Comparison of ENCODE assay signal across 22 cellular contexts in the genomic region with DNA sequence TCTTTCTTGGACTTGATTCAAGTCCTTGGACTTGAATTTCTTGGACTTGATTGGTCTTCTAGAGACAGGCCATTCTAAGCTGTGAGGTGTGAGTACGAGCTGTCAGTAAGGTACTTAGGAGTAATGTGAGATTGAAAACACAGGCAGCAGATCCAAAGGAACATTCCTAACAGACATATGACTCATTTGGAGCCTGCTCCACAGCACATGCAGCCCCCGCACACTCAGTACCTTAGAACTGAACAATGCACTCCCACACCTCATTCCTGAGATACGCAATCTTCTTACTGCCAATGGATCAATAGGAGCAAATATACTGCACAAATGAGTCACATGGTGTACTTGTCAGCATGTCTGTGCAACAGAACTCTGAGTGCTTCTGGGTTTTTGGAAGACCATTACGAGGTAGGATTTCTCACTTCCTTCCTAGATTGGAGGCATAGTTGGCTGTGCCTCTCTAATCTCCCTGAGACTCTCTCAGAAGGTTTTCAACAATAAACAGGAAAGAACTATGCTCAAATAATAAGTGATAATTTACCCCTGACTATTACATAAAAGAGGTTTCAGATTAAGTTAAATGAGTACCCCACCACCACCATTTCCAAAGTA.
DNase-seq lines count a peak whose midpoint lies in the region; ATAC-seq, FAIRE-seq and TF ChIP-seq lines count a peak whose summit lies in the region.
"Had no signal": no experiment of that assay in that cellular context is flagged by ENCODE, and none has a peak within 500 bp of the region (broad histone marks: within the 10 kb centered on the region; RNA-seq: fewer than 3 reads in every experiment).

No MANE protein-coding gene starts in this region.

- DNase-seq in AG20443 (ENCODE audit: low spot score) (peak; percentile 7), astrocyte of the hippocampus (ENCODE audit: low read depth, low spot score) (peak; percentile 71), heart left ventricle (peak in 4 of 5 donors; percentile 23 to 63 (median 43)), mesothelial cell of epicardium (ENCODE audit: low spot score in 2 of 2, unreplicated experiment in 2 of 2) (no peak), GM10266 (ENCODE audit: extremely low spot score) (no peak), small intestine (no peak), iPS-NIHi11 (ENCODE audit: low spot score) (no peak)
- no peak for DNase-seq in activated CD4-positive, alpha-beta T cell treated with anti-CD3 and anti-CD28 coated beads, Interleukin-2, amount 50 U/mL, for 1 hour
- DNase-seq: activated CD8-positive, alpha-beta memory T cell treated with anti-CD3 and anti-CD28 coated beads, Interleukin-2, amount 50 U/mL, for 48 hours; activated gamma-delta T cell; amniotic stem cell; endodermal cell; NCI-H1436 treated with DMSO at 0.1 percent for 48 hours; NCI-H82; SJCRH30; stimulated activated CD4-positive, alpha-beta T cell treated with anti-CD3 and anti-CD28 coated beads, Interleukin-2, amount 100 ng/mL, for 48 hours; stimulated activated naive CD8-positive, alpha-beta T cell treated with anti-CD3 and anti-CD28 coated beads, Interleukin-15, amount 100 ng/mL, for 72 hours; upper lobe of right lung had no signal

- 22 to 34% (median 30%) methylated on average over 4 of the region's 4 CpGs for WGBS in heart left ventricle, 4 donors
- 27 to 64% (median 36%) methylated on average over 4 of the region's 4 CpGs for WGBS in small intestine, 3 donors

- FAIRE-seq in small intestine (lab: Jason Lieb, UNC), result no peak
- FAIRE-seq: colon, HepG2 had no signal

- peaks cover 0 to 14% (median 0%) of the 10 kb centered on the region in 12 donors for H3K4me1 ChIP-seq in heart left ventricle
- H3K4me1 ChIP-seq in small intestine (ENCODE audit: control insufficient read depth in 2 of 2, insufficient read depth in 1 of 2, low read depth in 1 of 2, low read length in 1 of 2), result no peaks in the 10 kb centered on the region
- H3K4me1 ChIP-seq: SJCRH30, upper lobe of right lung had no signal

- H3K27ac Mint-ChIP-seq in mesothelial cell of epicardium, result peak overlapping the region; percentile 61
- H3K27ac Mint-ChIP-seq: endodermal cell; stimulated activated naive CD8-positive, alpha-beta T cell treated with anti-CD3 and anti-CD28 coated beads, Interleukin-15, amount 100 ng/mL, for 72 hours; T-helper 1 cell treated with Interleukin-12 subunit alpha and Interleukin-12 subunit beta and Interleukin-4 antibody, amounts not matched to agents 30 μg/mL and 1 μg/mL, for 36 hours had no signal

- intact Hi-C loops in heart left ventricle (cut with DNase I), result loop anchor here in 2 of 10 donors (10.0 kb wide), 2 partner anchors 239 to 241 kb away; partner anchors contain the start of gene KCNA4 (in 1 of the 2)

- peak overlapping the region in 11 of 12 donors; percentile 26 to 80 (median 60) for H3K27ac ChIP-seq in heart left ventricle
- H3K27ac ChIP-seq in small intestine (ENCODE audit: low read depth in 1 of 2, low read length in 1 of 2), result no peak overlapping the region
- H3K27ac ChIP-seq: SJCRH30, upper lobe of right lung had no signal

- H3K27me3 Mint-ChIP-seq in mesothelial cell of epicardium (ENCODE audit: low read depth), result no peaks in the 10 kb centered on the region
- H3K27me3 Mint-ChIP-seq: stimulated activated naive CD8-positive, alpha-beta T cell treated with anti-CD3 and anti-CD28 coated beads, Interleukin-15, amount 100 ng/mL, for 72 hours had no signal

- peaks cover 26% of the 10 kb centered on the region for H3K9me3 Mint-ChIP-seq in mesothelial cell of epicardium

- peaks cover 1% of the 10 kb centered on the region for H3K36me3 Mint-ChIP-seq in mesothelial cell of epicardium

- ATAC-seq in heart left ventricle, result peak; percentile 98 to 100 (median 100)
- ATAC-seq: HepG2; left lobe of liver; stimulated activated naive CD8-positive, alpha-beta T cell treated with anti-CD3 and anti-CD28 coated beads, Interleukin-15, amount 100 ng/mL, for 72 hours; upper lobe of right lung had no signal

- no peak for TF ChIP-seq POLR2A in heart left ventricle (IDR thresholded peaks at IDR 0.05)

- H3K4me1 Mint-ChIP-seq in mesothelial cell of epicardium, result peaks cover 6% of the 10 kb centered on the region
- H3K4me1 Mint-ChIP-seq: endodermal cell; stimulated activated naive CD8-positive, alpha-beta T cell treated with anti-CD3 and anti-CD28 coated beads, Interleukin-15, amount 100 ng/mL, for 72 hours had no signal

- H3K9me3 ChIP-seq in heart left ventricle (peaks cover 0 to under 1% (median 0%) of the 10 kb centered on the region in 12 donors), small intestine (ENCODE audit: control insufficient read depth, low read depth) (no peaks in the 10 kb centered on the region)
- H3K9me3 ChIP-seq: SJCRH30 had no signal

- TF ChIP-seq CTCF in heart left ventricle (IDR thresholded peaks at IDR 0.05), result no peak
- TF ChIP-seq CTCF in mesothelial cell of epicardium (IDR thresholded peaks at IDR 0.05; ENCODE audit: unreplicated experiment), result no peak
- no peak for TF ChIP-seq CTCF in GM10266 (IDR thresholded peaks at IDR 0.05; ENCODE audit: control insufficient read depth, insufficient read depth, low read depth, missing control alignments)

- no peak overlapping the region for H3K4me3 Mint-ChIP-seq in mesothelial cell of epicardium
- H3K4me3 Mint-ChIP-seq: endodermal cell; stimulated activated naive CD8-positive, alpha-beta T cell treated with anti-CD3 and anti-CD28 coated beads, Interleukin-15, amount 100 ng/mL, for 72 hours; T-helper 1 cell treated with Interleukin-12 subunit alpha and Interleukin-12 subunit beta and Interleukin-4 antibody, amounts not matched to agents 30 μg/mL and 1 μg/mL, for 36 hours had no signal

- H3K36me3 ChIP-seq in heart left ventricle, result no peaks in the 10 kb centered on the region
- no peaks in the 10 kb centered on the region for H3K36me3 ChIP-seq in small intestine (ENCODE audit: control insufficient read depth in 2 of 2, insufficient read depth in 2 of 2, low read length in 2 of 2)
- H3K36me3 ChIP-seq: SJCRH30, upper lobe of right lung had no signal

- H3K4me3 ChIP-seq in heart left ventricle (no peak overlapping the region), small intestine (ENCODE audit: low read depth in 1 of 2, low read length in 2 of 2) (no peak overlapping the region)
- H3K4me3 ChIP-seq: SJCRH30, upper lobe of right lung had no signal

- H3K27me3 ChIP-seq in heart left ventricle (no peaks in the 10 kb centered on the region), small intestine (ENCODE audit: control insufficient read depth in 2 of 2, insufficient read depth in 2 of 2, low read length in 2 of 2) (no peaks in the 10 kb centered on the region)
- H3K27me3 ChIP-seq: SJCRH30, upper lobe of right lung had no signal

Comparison
In these comparisons a context has a peak if more than half of its experiments do, and no peak if none do; other contexts are left out.
1. DNase-seq: peak in AG20443 (single experiment), astrocyte of the hippocampus (single experiment) and heart left ventricle (4 of 5); none in mesothelial cell of epicardium (0 of 2), activated CD4-positive, alpha-beta T cell treated with anti-CD3 and anti-CD28 coated beads, Interleukin-2, amount 50 U/mL, for 1 hour (single experiment), GM10266 (single experiment), small intestine (single experiment) and iPS-NIHi11 (single experiment).
2. H3K27ac ChIP-seq: peak in heart left ventricle (11 of 12); none in small intestine (0 of 2).